In the genomic region with DNA sequence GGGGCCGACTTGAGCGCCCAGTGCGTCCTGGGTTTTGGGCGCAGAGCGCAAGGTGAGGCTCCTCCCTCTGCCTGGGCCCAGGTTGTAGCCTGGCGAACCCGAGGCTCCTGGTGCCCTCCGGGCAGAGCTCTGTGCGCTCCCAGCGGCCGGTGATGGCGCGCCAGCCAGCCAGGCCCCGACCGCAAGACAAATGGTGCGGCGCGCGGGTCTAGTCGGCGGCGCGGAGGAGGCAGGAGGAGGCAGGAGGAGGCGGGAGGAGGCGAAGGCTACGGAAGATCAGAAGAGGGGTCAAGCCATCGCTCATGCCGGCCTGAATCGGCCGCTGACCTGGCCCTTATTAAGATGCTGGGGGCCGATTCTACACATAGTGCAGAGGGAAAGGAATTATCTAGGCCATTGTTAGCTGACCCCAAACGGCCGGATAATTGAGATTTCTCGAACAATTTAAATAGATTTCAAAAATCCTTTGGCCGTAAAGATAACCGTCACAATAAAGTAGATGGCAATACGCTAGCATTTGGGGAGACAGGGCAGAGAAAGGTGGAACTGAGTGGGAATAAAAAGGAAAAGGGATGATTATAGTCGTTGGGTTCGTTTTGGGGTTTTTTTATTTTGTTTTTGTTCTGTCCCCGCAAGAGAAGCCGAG, we compare ENCODE assay signal across 13 cellular contexts. TPM values are rescaled to one million over a fixed set of nuclear protein-coding genes. Genes with fewer than 3 reads are reported as not detected.
DNase-seq lines count a peak whose midpoint lies in the region; ATAC-seq and TF ChIP-seq lines count a peak whose summit lies in the region.
"Had no signal": no experiment of that assay in that cellular context is flagged by ENCODE, and none has a peak within 500 bp of the region (broad histone marks: within the 10 kb centered on the region; RNA-seq: fewer than 3 reads in every experiment).

No MANE protein-coding gene starts in this region.

- WGBS in gastroesophageal sphincter (ENCODE audit: low coverage in 1 of 2), 2 donors: 12 to 51% methylated on average over 16 to 22 of the region's 41 CpGs

- no peaks in the 10 kb centered on the region for H3K9me3 Mint-ChIP-seq in neural crest cell

- peaks cover 0 to 61% (median 12%) of the 10 kb centered on the region in 3 donors for H3K4me1 ChIP-seq in gastroesophageal sphincter

- H3K9me3 ChIP-seq in gastroesophageal sphincter: no peaks in the 10 kb centered on the region

- ATAC-seq in gastroesophageal sphincter: peak; percentile 59
- ATAC-seq: stimulated activated effector memory CD8-positive, alpha-beta T cell treated with anti-CD3 and anti-CD28 coated beads, Interleukin-12 subunit alpha, Interleukin-12 subunit beta, amount 100 ng/mL, for 72 hours had no signal

- no peaks in the 10 kb centered on the region for H3K4me1 Mint-ChIP-seq in neural crest cell

- H3K27me3 ChIP-seq in gastroesophageal sphincter: peaks cover 32% of the 10 kb centered on the region

- H3K36me3 Mint-ChIP-seq in neural crest cell (ENCODE audit: low read depth): no peaks in the 10 kb centered on the region
- H3K36me3 Mint-ChIP-seq: stimulated activated effector memory CD8-positive, alpha-beta T cell treated with anti-CD3 and anti-CD28 coated beads, Interleukin-12 subunit alpha, Interleukin-12 subunit beta, amount 100 ng/mL, for 72 hours had no signal

- no peak overlapping the region for H3K27ac Mint-ChIP-seq in neural crest cell (ENCODE audit: unreplicated experiment)
- H3K27ac Mint-ChIP-seq: stimulated activated effector memory CD8-positive, alpha-beta T cell treated with anti-CD3 and anti-CD28 coated beads, Interleukin-12 subunit alpha, Interleukin-12 subunit beta, amount 100 ng/mL, for 72 hours had no signal

- H3K36me3 ChIP-seq in gastroesophageal sphincter: peaks cover 0 to 8% of the 10 kb centered on the region in 2 donors

- H3K4me3 Mint-ChIP-seq in neural crest cell: peak overlapping the region; percentile 31
- H3K4me3 Mint-ChIP-seq: stimulated activated effector memory CD8-positive, alpha-beta T cell treated with anti-CD3 and anti-CD28 coated beads, Interleukin-12 subunit alpha, Interleukin-12 subunit beta, amount 100 ng/mL, for 72 hours had no signal

- peaks cover 100% of the 10 kb centered on the region for H3K27me3 Mint-ChIP-seq in neural crest cell (ENCODE audit: low read depth)

- TF ChIP-seq POLR2A in gastroesophageal sphincter (IDR thresholded peaks at IDR 0.05): peak in 1 of 2 donors; percentile 20

- TF ChIP-seq CTCF in gastroesophageal sphincter (IDR thresholded peaks at IDR 0.05) (peak in 3 of 4 experiments; percentile 49 to 67 (median 62)), neural crest cell (conservative IDR thresholded peaks at IDR 0.05) (peak; percentile 51)

- H3K4me3 ChIP-seq in gastroesophageal sphincter: peak overlapping the region; percentile 32 to 67

- no peak for TF ChIP-seq EP300 in gastroesophageal sphincter (IDR thresholded peaks at IDR 0.05)

- peak; percentile 79 for DNase-seq in EL
- DNase-seq in NCI-H510A (lab: John Stamatoyannopoulos, UW): peak; percentile 91
- DNase-seq in neural crest cell (ENCODE audit: low read depth, low spot score): peak; percentile 44
- no peak for DNase-seq in NCI-H1930 (lab: John Stamatoyannopoulos, UW)
- no peak for DNase-seq in activated CD4-positive, CD25-positive, alpha-beta regulatory T cell treated with anti-CD3 and anti-CD28 coated beads, Interleukin-2, amount 50 U/mL, for 72 hours
- no peak for DNase-seq in GF-D8 (lab: John Stamatoyannopoulos, UW)
- DNase-seq in dedifferentiated amniotic fluid mesenchymal stem cell (ENCODE audit: extremely low spot score): no peak
- DNase-seq: cerebellar nuclear complex; NCI-H187 treated with DMSO at 0.1 percent for 48 hours; stimulated activated CD4-positive, alpha-beta T cell treated with anti-CD3 and anti-CD28 coated beads, Interleukin-15, amount 100 ng/mL, for 24 hours had no signal

- H3K27ac ChIP-seq in gastroesophageal sphincter: peak overlapping the region; percentile 64 to 94 (median 92)

RNA-seq across cellular contexts. Expression of a gene that starts 2.8 kb away (rescaled TPM):
- total RNA-seq in gastroesophageal sphincter (10 to 100 TPM in 3 of 4 donors, 1 to 10 TPM in 1; 8.6 to 38.8 (median 28.0) TPM), neural crest cell (not detected in 2 replicates)
- total RNA-seq: myocyte had no signal

Comparison
In these comparisons a context has a peak if more than half of its experiments do, and no peak if none do; other contexts are left out.
1. DNase-seq: peak in EL (single experiment), NCI-H510A (single experiment) and neural crest cell (single experiment); none in NCI-H1930 (0 of 2), activated CD4-positive, CD25-positive, alpha-beta regulatory T cell treated with anti-CD3 and anti-CD28 coated beads, Interleukin-2, amount 50 U/mL, for 72 hours (single experiment), GF-D8 (single experiment) and dedifferentiated amniotic fluid mesenchymal stem cell (single experiment).